Comparison of ENCODE assay signal across 7 cellular contexts in genomic region chr9:79544375-79544774, GRCh38. TPM values are rescaled to one million over a fixed set of nuclear protein-coding genes. Genes with fewer than 3 reads are reported as not detected.
DNase-seq lines count a peak whose midpoint lies in the region; ATAC-seq and TF ChIP-seq lines count a peak whose summit lies in the region.
"Not testable (repeated sequence)": the region's sequence is repeated elsewhere in the genome, so short reads cannot be mapped to it uniquely, and the experiment has no call there.

No MANE protein-coding gene starts in this region.

- CTCF ChIA-PET in CD8-positive, alpha-beta T cell (lab: Charles Lee) = not testable (repeated sequence)
- CTCF ChIA-PET in activated CD4-positive, alpha-beta T cell treated with anti-CD3 and anti-CD28 coated beads for 36 hours (lab: Charles Lee) = interaction anchor here (0.7 to 1.5 kb wide), 4 partner anchors 13 to 83 kb away, joined by 3 to 4 read pairs (median 4); partner anchors contain the start of gene TLE4
- CTCF ChIA-PET in activated CD8-positive, alpha-beta T cell treated with anti-CD3 and anti-CD28 coated beads for 36 hours (lab: Charles Lee) = interaction anchor here (0.9 to 1.3 kb wide), 2 partner anchors 28 to 65 kb away, joined by 3 to 4 read pairs; partner anchors contain the start of gene TLE4

- DNase-seq in CD8-positive, alpha-beta T cell = peak in 4 of 7 experiments; percentile 4 to 68 (median 28)
- peak; percentile 54 for DNase-seq in activated CD4-positive, alpha-beta T cell treated with anti-CD3 and anti-CD28 coated beads for 36 hours
- peak; percentile 72 for DNase-seq in activated CD8-positive, alpha-beta T cell treated with anti-CD3 and anti-CD28 coated beads for 36 hours
- DNase-seq in activated T-cell treated with anti-CD3 and anti-CD28 coated beads, Interleukin-2, amount 50 U/mL, for 48 hours = peak; percentile 23 to 25
- peak; percentile 16 for DNase-seq in activated naive CD4-positive, alpha-beta T cell treated with anti-CD3 and anti-CD28 coated beads, Interleukin-2, amount 50 U/mL, for 16 hours
- not testable (repeated sequence) for DNase-seq in central memory CD8-positive, alpha-beta T cell (ENCODE audit: low spot score in 2 of 2); stimulated activated effector memory CD8-positive, alpha-beta T cell treated with anti-CD3 and anti-CD28 coated beads, Interleukin-12 subunit alpha, Interleukin-12 subunit beta, amount 100 ng/mL, for 72 hours (ENCODE audit: low spot score in 2 of 2)

- H3K4me1 ChIP-seq in CD8-positive, alpha-beta T cell (ENCODE audit: insufficient read depth, low read length) = peaks cover 14% of the 10 kb centered on the region

- not testable (repeated sequence) for H3K9me3 ChIP-seq in CD8-positive, alpha-beta T cell (ENCODE audit: low read length)

- intact Hi-C loops in CD8-positive, alpha-beta T cell (cut with DNase I, micrococcal nuclease) = loop anchor here in 1 of 2 experiments (1.0 kb wide), 1 partner anchor 27 kb away; the partner anchor contains the start of gene TLE4
- intact Hi-C loops in activated CD4-positive, alpha-beta T cell treated with anti-CD3 and anti-CD28 coated beads for 36 hours (cut with DNase I, micrococcal nuclease) = loop anchor here (1.0 to 5.0 kb wide), 2 partner anchors 27 to 67 kb away; partner anchors contain the start of gene TLE4 (in 2 of the 2)
- intact Hi-C loops in activated CD8-positive, alpha-beta T cell treated with anti-CD3 and anti-CD28 coated beads for 36 hours (cut with micrococcal nuclease) = not testable (repeated sequence)

- POLR2A ChIA-PET in CD8-positive, alpha-beta T cell (lab: Charles Lee) = interaction anchor here (0.7 to 2.4 kb wide), 2 partner anchors 11 to 27 kb away, joined by 3 to 18 read pairs; partner anchors contain the start of gene TLE4
- POLR2A ChIA-PET in activated CD4-positive, alpha-beta T cell treated with anti-CD3 and anti-CD28 coated beads for 36 hours (lab: Charles Lee) = interaction anchor here (0.6 to 1.2 kb wide), 2 partner anchors 28 to 99 kb away, joined by 4 to 13 read pairs; partner anchors contain the start of gene TLE4
- POLR2A ChIA-PET in activated CD8-positive, alpha-beta T cell treated with anti-CD3 and anti-CD28 coated beads for 36 hours (lab: Charles Lee) = interaction anchor here (0.6 to 2.3 kb wide), 2 partner anchors 27 to 143 kb away, joined by 5 to 10 read pairs; partner anchors contain the start of gene TLE4

- H3K36me3 ChIP-seq in CD8-positive, alpha-beta T cell (ENCODE audit: insufficient read depth, low read length) = not testable (repeated sequence)

- not testable (repeated sequence) for H3K27me3 ChIP-seq in CD8-positive, alpha-beta T cell (ENCODE audit: insufficient read depth, low read length)

- TF ChIP-seq CTCF in CD8-positive, alpha-beta T cell (IDR thresholded peaks at IDR 0.05); activated CD8-positive, alpha-beta T cell treated with anti-CD3 and anti-CD28 coated beads for 36 hours (IDR thresholded peaks at IDR 0.05): not testable (repeated sequence)

- peaks cover 23% of the 10 kb centered on the region for H3K4me1 Mint-ChIP-seq in CD8-positive, alpha-beta T cell (ENCODE audit: low read depth)
- H3K4me1 Mint-ChIP-seq in activated CD4-positive, alpha-beta T cell treated with anti-CD3 and anti-CD28 coated beads for 36 hours = peaks cover 24% of the 10 kb centered on the region
- peaks cover 24% of the 10 kb centered on the region for H3K4me1 Mint-ChIP-seq in activated CD8-positive, alpha-beta T cell treated with anti-CD3 and anti-CD28 coated beads for 36 hours (ENCODE audit: low read depth)
- peaks cover 13% of the 10 kb centered on the region for H3K4me1 Mint-ChIP-seq in central memory CD8-positive, alpha-beta T cell
- H3K4me1 Mint-ChIP-seq in stimulated activated effector memory CD8-positive, alpha-beta T cell treated with anti-CD3 and anti-CD28 coated beads, Interleukin-12 subunit alpha, Interleukin-12 subunit beta, amount 100 ng/mL, for 72 hours = peaks cover 12% of the 10 kb centered on the region

- peak overlapping the region; percentile 16 for H3K4me3 Mint-ChIP-seq in CD8-positive, alpha-beta T cell
- peak overlapping the region; percentile 38 for H3K4me3 Mint-ChIP-seq in activated CD4-positive, alpha-beta T cell treated with anti-CD3 and anti-CD28 coated beads for 36 hours
- H3K4me3 Mint-ChIP-seq in activated CD8-positive, alpha-beta T cell treated with anti-CD3 and anti-CD28 coated beads for 36 hours = peak overlapping the region; percentile 34
- peak overlapping the region; percentile 19 for H3K4me3 Mint-ChIP-seq in central memory CD8-positive, alpha-beta T cell
- H3K4me3 Mint-ChIP-seq in stimulated activated effector memory CD8-positive, alpha-beta T cell treated with anti-CD3 and anti-CD28 coated beads, Interleukin-12 subunit alpha, Interleukin-12 subunit beta, amount 100 ng/mL, for 72 hours = not testable (repeated sequence)

- H3K27ac Mint-ChIP-seq in CD8-positive, alpha-beta T cell = peak overlapping the region; percentile 75
- peak overlapping the region; percentile 45 for H3K27ac Mint-ChIP-seq in activated CD4-positive, alpha-beta T cell treated with anti-CD3 and anti-CD28 coated beads for 36 hours
- peak overlapping the region; percentile 68 for H3K27ac Mint-ChIP-seq in activated CD8-positive, alpha-beta T cell treated with anti-CD3 and anti-CD28 coated beads for 36 hours
- not testable (repeated sequence) for H3K27ac Mint-ChIP-seq in central memory CD8-positive, alpha-beta T cell (ENCODE audit: low read depth); stimulated activated effector memory CD8-positive, alpha-beta T cell treated with anti-CD3 and anti-CD28 coated beads, Interleukin-12 subunit alpha, Interleukin-12 subunit beta, amount 100 ng/mL, for 72 hours

- not testable (repeated sequence) for H3K27me3 Mint-ChIP-seq in CD8-positive, alpha-beta T cell (ENCODE audit: low read depth); activated CD4-positive, alpha-beta T cell treated with anti-CD3 and anti-CD28 coated beads for 36 hours; activated CD8-positive, alpha-beta T cell treated with anti-CD3 and anti-CD28 coated beads for 36 hours
- H3K27me3 Mint-ChIP-seq in central memory CD8-positive, alpha-beta T cell = peaks cover 23% of the 10 kb centered on the region

- not testable (repeated sequence) for H3K4me3 ChIP-seq in CD8-positive, alpha-beta T cell (ENCODE audit: low read depth, low read length)

- H3K27ac ChIP-seq in CD8-positive, alpha-beta T cell (ENCODE audit: low read depth, low read length) = not testable (repeated sequence)

- peak; percentile 97 for ATAC-seq in CD8-positive, alpha-beta T cell
- ATAC-seq in activated CD4-positive, alpha-beta T cell treated with anti-CD3 and anti-CD28 coated beads for 36 hours = peak; percentile 98
- ATAC-seq in activated CD8-positive, alpha-beta T cell treated with anti-CD3 and anti-CD28 coated beads for 36 hours = peak; percentile 99
- ATAC-seq in central memory CD8-positive, alpha-beta T cell (replicated peaks; ENCODE audit: extremely low read depth, poor library complexity, severe bottlenecking) = peak; percentile 68
- peak; percentile 65 for ATAC-seq in stimulated activated effector memory CD8-positive, alpha-beta T cell treated with anti-CD3 and anti-CD28 coated beads, Interleukin-12 subunit alpha, Interleukin-12 subunit beta, amount 100 ng/mL, for 72 hours

- H3K9me3 Mint-ChIP-seq in CD8-positive, alpha-beta T cell; activated CD4-positive, alpha-beta T cell treated with anti-CD3 and anti-CD28 coated beads for 36 hours (ENCODE audit: low read depth); central memory CD8-positive, alpha-beta T cell; stimulated activated effector memory CD8-positive, alpha-beta T cell treated with anti-CD3 and anti-CD28 coated beads, Interleukin-12 subunit alpha, Interleukin-12 subunit beta, amount 100 ng/mL, for 72 hours: not testable (repeated sequence)
- peaks cover 11% of the 10 kb centered on the region for H3K9me3 Mint-ChIP-seq in activated CD8-positive, alpha-beta T cell treated with anti-CD3 and anti-CD28 coated beads for 36 hours

- H3K36me3 Mint-ChIP-seq in CD8-positive, alpha-beta T cell; activated CD4-positive, alpha-beta T cell treated with anti-CD3 and anti-CD28 coated beads for 36 hours (ENCODE audit: low read depth); activated CD8-positive, alpha-beta T cell treated with anti-CD3 and anti-CD28 coated beads for 36 hours (ENCODE audit: low read depth); central memory CD8-positive, alpha-beta T cell (ENCODE audit: insufficient read depth); stimulated activated effector memory CD8-positive, alpha-beta T cell treated with anti-CD3 and anti-CD28 coated beads, Interleukin-12 subunit alpha, Interleukin-12 subunit beta, amount 100 ng/mL, for 72 hours: not testable (repeated sequence)

RNA-seq across cellular contexts. Expression of gene TLE4, which starts 27.4 kb away (rescaled TPM):
- total RNA-seq in CD8-positive, alpha-beta T cell = 100 to 1,000 TPM; 123 to 124 TPM
- 10 to 100 TPM; 11.8 to 15.5 TPM for total RNA-seq in activated CD4-positive, alpha-beta T cell treated with anti-CD3 and anti-CD28 coated beads for 36 hours
- 10 to 100 TPM; 30.8 to 31.9 TPM for total RNA-seq in activated CD8-positive, alpha-beta T cell treated with anti-CD3 and anti-CD28 coated beads for 36 hours
